Comparison of ENCODE assay signal across 11 cellular contexts in the genomic region with DNA sequence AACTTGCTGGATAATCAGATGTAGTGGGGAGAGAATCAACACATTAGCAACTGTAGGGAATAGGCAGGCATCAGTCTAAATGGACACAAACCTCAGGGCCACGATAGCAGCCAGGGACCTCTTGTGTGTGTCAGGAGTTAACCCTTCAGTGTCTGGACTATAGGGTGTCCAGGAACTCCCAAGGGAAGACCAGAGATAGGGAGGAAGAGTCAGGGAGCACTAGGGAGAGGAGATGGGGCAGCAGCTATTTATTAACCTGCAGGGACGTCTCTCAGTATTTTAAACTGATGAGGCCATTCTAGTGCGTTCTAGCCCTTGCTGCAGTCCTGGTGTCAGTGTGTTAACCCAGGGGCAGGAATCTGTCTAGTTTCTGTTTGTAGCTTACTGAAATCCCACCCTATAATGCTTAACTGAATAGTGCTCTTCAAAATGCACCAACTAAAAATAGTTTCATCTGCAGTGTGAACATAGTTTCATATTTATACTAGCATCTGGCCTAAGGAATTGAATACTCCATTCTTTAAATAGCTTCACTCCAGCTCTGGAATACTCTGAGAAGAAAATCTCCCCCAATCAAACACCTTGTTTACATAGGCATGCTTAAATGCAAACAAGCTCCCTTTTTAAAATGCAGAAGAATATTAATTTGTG.
DNase-seq lines count a peak whose midpoint lies in the region; ATAC-seq and TF ChIP-seq lines count a peak whose summit lies in the region.
"Had no signal": no experiment of that assay in that cellular context is flagged by ENCODE, and none has a peak within 500 bp of the region (broad histone marks: within the 10 kb centered on the region; RNA-seq: fewer than 3 reads in every experiment).

No MANE protein-coding gene starts in this region.

- intact Hi-C loops in CD4-positive, alpha-beta T cell (cut with DNase I, micrococcal nuclease) = no loop called here

- H3K36me3 ChIP-seq in liver (ENCODE audit: control insufficient read depth in 4 of 4, insufficient read depth in 3 of 4, low read depth in 1 of 4, low read length in 3 of 4) = no peaks in the 10 kb centered on the region
- H3K36me3 ChIP-seq: cardiac muscle cell had no signal

- no peak for TF ChIP-seq CTCF in CD4-positive, alpha-beta T cell (IDR thresholded peaks at IDR 0.05)
- TF ChIP-seq CTCF in liver (IDR thresholded peaks at IDR 0.05; ENCODE audit: low read depth, low read length, missing input control) = no peak

- TF ChIP-seq RAD21 in liver (IDR thresholded peaks at IDR 0.05) = no peak

- peaks cover 67% of the 10 kb centered on the region for H3K36me3 Mint-ChIP-seq in CD4-positive, alpha-beta T cell (ENCODE audit: low read depth)
- peaks cover 83% of the 10 kb centered on the region for H3K36me3 Mint-ChIP-seq in activated T-helper 17 cell treated with anti-CD3 and anti-CD28 coated beads, Interleukin-2, amount 50 U/mL, for 72 hours (ENCODE audit: low read depth)

- no peak overlapping the region for H3K4me3 Mint-ChIP-seq in CD4-positive, alpha-beta T cell
- peak overlapping the region; percentile 81 for H3K4me3 Mint-ChIP-seq in activated T-helper 17 cell treated with anti-CD3 and anti-CD28 coated beads, Interleukin-2, amount 50 U/mL, for 72 hours

- peaks cover 3 to 31% (median 12%) of the 10 kb centered on the region in 4 donors for H3K4me1 ChIP-seq in liver (ENCODE audit: control insufficient read depth in 4 of 4, insufficient read depth in 4 of 4, low read length in 3 of 4)

- no peak for ATAC-seq in CD4-positive, alpha-beta T cell (ENCODE audit: poor library complexity)
- ATAC-seq in GM21619 (IDR thresholded peaks at IDR 0.05; ENCODE audit: unreplicated experiment) (peak; percentile 36), HG02840 (IDR thresholded peaks at IDR 0.05; ENCODE audit: low FRiP score, unreplicated experiment) (no peak)
- ATAC-seq in activated T-helper 17 cell treated with anti-CD3 and anti-CD28 coated beads, Interleukin-2, amount 50 U/mL, for 72 hours (replicated peaks) = no peak

- H3K27me3 ChIP-seq in CD4-positive, alpha-beta T cell (ENCODE audit: control insufficient read depth, insufficient read depth, low read length) = no peaks in the 10 kb centered on the region
- H3K27me3 ChIP-seq in liver (ENCODE audit: control insufficient read depth in 4 of 4, insufficient read depth in 4 of 4, low read length in 3 of 4) = no peaks in the 10 kb centered on the region
- H3K27me3 ChIP-seq: cardiac muscle cell had no signal

- H3K27me3 Mint-ChIP-seq in CD4-positive, alpha-beta T cell = no peaks in the 10 kb centered on the region
- H3K27me3 Mint-ChIP-seq in activated T-helper 17 cell treated with anti-CD3 and anti-CD28 coated beads, Interleukin-2, amount 50 U/mL, for 72 hours = no peaks in the 10 kb centered on the region

- H3K27ac Mint-ChIP-seq in CD4-positive, alpha-beta T cell = peak overlapping the region; percentile 24
- H3K27ac Mint-ChIP-seq in activated T-helper 17 cell treated with anti-CD3 and anti-CD28 coated beads, Interleukin-2, amount 50 U/mL, for 72 hours = peak overlapping the region; percentile 93

- DNase-seq in CD4-positive, alpha-beta T cell = no peak
- no peak for DNase-seq in stimulated activated CD4-positive, alpha-beta T cell treated with anti-CD3 and anti-CD28 coated beads, Interleukin-2, amount 100 ng/mL, for 48 hours
- no peak for DNase-seq in stimulated activated naive CD4-positive, alpha-beta T cell treated with Interleukin-2 at 50 U/mL for 16 hours (lab: John Stamatoyannopoulos, UW)
- DNase-seq in middle frontal gyrus (ENCODE audit: extremely low spot score, low spot score) = no peak
- DNase-seq: DMS79, NCI-H510A had no signal

- WGBS in liver = 23% methylated on average over 3 of the region's 3 CpGs

- peaks cover 5% of the 10 kb centered on the region for H3K9me3 Mint-ChIP-seq in CD4-positive, alpha-beta T cell
- H3K9me3 Mint-ChIP-seq in activated T-helper 17 cell treated with anti-CD3 and anti-CD28 coated beads, Interleukin-2, amount 50 U/mL, for 72 hours = no peaks in the 10 kb centered on the region

- H3K27ac ChIP-seq in CD4-positive, alpha-beta T cell (ENCODE audit: low read depth, low read length) = no peak overlapping the region
- peak overlapping the region; percentile 36 to 50 for H3K27ac ChIP-seq in liver (ENCODE audit: low read depth in 1 of 2, low read length in 2 of 2)
- H3K27ac ChIP-seq: cardiac muscle cell had no signal

- CTCF ChIA-PET in CD4-positive, alpha-beta T cell (lab: Charles Lee) = interaction anchor here (1.4 kb wide), 1 partner anchor 66 kb away, joined by 3 read pairs; no protein-coding TSS in a partner anchor

- peaks cover 64% of the 10 kb centered on the region for H3K4me1 Mint-ChIP-seq in CD4-positive, alpha-beta T cell (ENCODE audit: low read depth)
- H3K4me1 Mint-ChIP-seq in activated T-helper 17 cell treated with anti-CD3 and anti-CD28 coated beads, Interleukin-2, amount 50 U/mL, for 72 hours = peaks cover 35% of the 10 kb centered on the region

- POLR2A ChIA-PET in CD4-positive, alpha-beta T cell (lab: Charles Lee) = interaction anchor here (0.9 to 1.8 kb wide), 3 partner anchors 25 to 61 kb away, joined by 3 to 9 read pairs (median 4); no protein-coding TSS in a partner anchor

- no peak overlapping the region for H3K9ac ChIP-seq in liver (ENCODE audit: low read depth in 1 of 2, low read length in 2 of 2)

- no peak overlapping the region for H3K4me3 ChIP-seq in liver (ENCODE audit: low read depth in 1 of 3, low read length in 3 of 3)
- H3K4me3 ChIP-seq: cardiac muscle cell had no signal

- H3K9me3 ChIP-seq in CD4-positive, alpha-beta T cell (ENCODE audit: control insufficient read depth, low read length) = no peaks in the 10 kb centered on the region
- no peaks in the 10 kb centered on the region for H3K9me3 ChIP-seq in liver (ENCODE audit: control insufficient read depth in 4 of 4, low read length in 3 of 4)

TF ChIP-seq in liver, 16 proteins besides CTCF, POLR2A, EP300 and RAD21:
- TF ChIP-seq MAX (IDR thresholded peaks at IDR 0.05) = no peak
- TF ChIP-seq YY1 (IDR thresholded peaks at IDR 0.05) = peak; percentile 25
